ENCODE assay signal across 8 cellular contexts in the genomic region with DNA sequence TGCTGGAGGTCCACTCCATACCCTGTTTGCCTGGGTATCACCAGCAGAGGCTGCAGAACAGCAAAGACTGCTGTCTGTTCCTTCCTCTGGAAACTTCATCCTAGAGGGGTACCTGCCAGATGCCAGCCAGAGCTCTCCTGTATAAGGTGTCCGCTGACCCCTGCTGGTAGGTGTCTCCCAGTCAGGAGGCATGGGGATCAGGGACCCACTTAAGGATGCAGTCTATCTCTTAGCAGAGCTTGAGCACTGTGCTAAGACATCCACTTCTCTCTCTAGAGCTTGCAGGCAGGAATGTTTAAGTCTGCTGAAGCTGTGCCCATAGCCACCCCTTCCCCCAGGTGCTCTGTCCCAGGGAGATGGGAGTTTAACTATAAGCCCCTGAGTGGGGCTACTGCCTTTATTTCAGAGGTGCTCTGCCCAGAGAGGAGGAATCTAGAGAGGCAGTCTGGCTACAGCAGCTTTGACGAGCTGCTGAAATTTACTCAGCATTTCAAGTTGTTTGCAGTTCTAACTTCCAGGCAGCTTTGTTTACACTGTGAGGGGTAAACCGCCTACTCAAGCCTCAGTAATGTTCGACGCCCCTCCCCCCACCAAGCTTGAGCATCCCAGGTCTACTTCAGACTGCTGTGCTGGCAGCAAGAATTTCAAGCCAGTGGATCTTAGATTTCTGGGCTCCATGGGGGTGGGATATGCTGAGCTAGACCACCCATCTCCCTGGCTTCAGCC.
DNase-seq lines count a peak whose midpoint lies in the region; ATAC-seq, FAIRE-seq and TF ChIP-seq lines count a peak whose summit lies in the region.
"Not testable (repeated sequence)": the region's sequence is repeated elsewhere in the genome, so short reads cannot be mapped to it uniquely, and the experiment has no call there.

No MANE protein-coding gene starts in this region.

- H3K9me3 ChIP-seq in PC-3 (ENCODE audit: low read length); H1 (ENCODE audit: insufficient read depth in 2 of 2, low read depth in 1 of 2, low read length in 1 of 2); hepatocyte (ENCODE audit: low read depth); mucosa of descending colon; upper lobe of right lung: not testable (repeated sequence)

- H3K56ac ChIP-seq in H1 (replicated peaks; ENCODE audit: insufficient read length, low read depth, low read length), result not testable (repeated sequence)

- DNase-seq in GM12864 (ENCODE audit: low read depth), result not testable (repeated sequence)
- peak; percentile 12 for DNase-seq in M059J (ENCODE audit: low read depth)
- peak; percentile 85 for DNase-seq in PC-3
- peak; percentile 52 for DNase-seq in activated CD8-positive, alpha-beta memory T cell treated with anti-CD3 and anti-CD28 coated beads, Interleukin-2, amount 50 U/mL, for 48 hours
- DNase-seq in H1 (ENCODE audit: low read depth in 1 of 2, low spot score in 2 of 2), result peak in 1 of 2 experiments; percentile 67
- peak; percentile 58 for DNase-seq in hepatocyte (ENCODE audit: low spot score)
- DNase-seq in mucosa of descending colon, result peak in 2 of 3 donors; percentile 51 to 60
- DNase-seq in upper lobe of right lung, result peak; percentile 81

- H3K4ac ChIP-seq in H1 (replicated peaks; ENCODE audit: insufficient read length, low read depth, low read length), result not testable (repeated sequence)

- not testable (repeated sequence) for H2BK120ac ChIP-seq in H1 (replicated peaks; ENCODE audit: low read depth, low read length)

- TF ChIP-seq EP300 in H1 (IDR thresholded peaks at IDR 0.05; ENCODE audit: borderline replicate concordance in 1 of 2, low read depth in 2 of 2, low read length in 2 of 2), result not testable (repeated sequence)

- H4K8ac ChIP-seq in H1 (ENCODE audit: extremely low read depth, insufficient read depth, low read length), result not testable (repeated sequence)

- not testable (repeated sequence) for H3K23me2 ChIP-seq in H1 (ENCODE audit: low read depth, low read length)

- H3K14ac ChIP-seq in H1 (ENCODE audit: insufficient read length), result not testable (repeated sequence)

- not testable (repeated sequence) for H3K23ac ChIP-seq in H1 (ENCODE audit: insufficient read length)

- H3K27me3 ChIP-seq in PC-3 (ENCODE audit: low read length); H1 (replicated peaks in 1 of 4; ENCODE audit: control insufficient read depth in 3 of 4, extremely low read depth in 1 of 4, insufficient read depth in 3 of 4, low read length in 3 of 4); hepatocyte; upper lobe of right lung: not testable (repeated sequence)

- not testable (repeated sequence) for H3F3A ChIP-seq in PC-3 (ENCODE audit: low read length, unreplicated experiment)

- H2AFZ ChIP-seq in PC-3 (ENCODE audit: low read length), result peak overlapping the region; percentile 24; the same call in 1 of the 2 replicates
- H2AFZ ChIP-seq in H1 (ENCODE audit: low read length); hepatocyte: not testable (repeated sequence)

- ATAC-seq in PC-3 (peak; percentile 92), upper lobe of right lung (peak; percentile 94)
- not testable (repeated sequence) for ATAC-seq in mucosa of descending colon

- not testable (repeated sequence) for H3K4me3 ChIP-seq in GM12864 (ENCODE audit: low read depth, low read length); PC-3 (ENCODE audit: low read length); H1 (ENCODE audit: extremely low read depth in 1 of 4, insufficient read depth in 2 of 4, low read depth in 3 of 4, low read length in 4 of 4); hepatocyte; mucosa of descending colon; upper lobe of right lung

- not testable (repeated sequence) for H2BK15ac ChIP-seq in H1 (ENCODE audit: low read length)

- not testable (repeated sequence) for H4K91ac ChIP-seq in H1 (replicated peaks; ENCODE audit: insufficient read length, low read length)

- peak overlapping the region; percentile 72 for H3K4me2 ChIP-seq in PC-3 (ENCODE audit: low read length)
- H3K4me2 ChIP-seq in H1 (ENCODE audit: insufficient read depth in 1 of 2, low read depth in 2 of 2, low read length in 2 of 2); hepatocyte: not testable (repeated sequence)

- CTCF ChIA-PET in PC-3 (lab: Charles Lee), result not testable (repeated sequence)
- CTCF ChIA-PET in H1 (lab: Charles Lee; ENCODE audit: partially characterized antibody), result interaction anchor here (0.7 to 1.7 kb wide), 9 partner anchors 13 to 528 kb away, joined by 3 to 6 read pairs (median 3); no protein-coding TSS in a partner anchor

- FAIRE-seq in H1 (lab: Jason Lieb, UNC), result not testable (repeated sequence)

- not testable (repeated sequence) for H2BK12ac ChIP-seq in H1 (ENCODE audit: low read depth, low read length)

- not testable (repeated sequence) for H4K5ac ChIP-seq in H1 (ENCODE audit: insufficient read length, low read depth, low read length)

- H2AK5ac ChIP-seq in H1 (ENCODE audit: low read depth, low read length), result not testable (repeated sequence)

- H3K79me1 ChIP-seq in H1 (ENCODE audit: low read depth, low read length), result not testable (repeated sequence)

- TF ChIP-seq POLR2A in H1 (IDR thresholded peaks at IDR 0.05; ENCODE audit: control extremely low read depth in 1 of 2, low read depth in 2 of 2, low read length in 2 of 2), result not testable (repeated sequence)

- TF ChIP-seq RAD21 in H1 (IDR thresholded peaks at IDR 0.05 in 1 of 2, conservative IDR thresholded peaks at IDR 0.05 in 1 of 2; ENCODE audit: low read depth in 2 of 2, low read length in 2 of 2), result peak; percentile 46 to 55

- POLR2A ChIA-PET in PC-3 (lab: Charles Lee; ENCODE audit: unreplicated experiment), result interaction anchor here (0.6 kb wide), 2 partner anchors 13 to 26 kb away, joined by 3 to 4 read pairs; no protein-coding TSS in a partner anchor
- POLR2A ChIA-PET in H1 (lab: Charles Lee; ENCODE audit: partially characterized antibody), result not testable (repeated sequence)

- not testable (repeated sequence) for H2BK5ac ChIP-seq in H1 (ENCODE audit: low read depth, low read length)

- not testable (repeated sequence) for H3K27ac ChIP-seq in PC-3 (ENCODE audit: low read length); H1 (ENCODE audit: low read depth, low read length); hepatocyte; upper lobe of right lung

- H3K4me1 ChIP-seq in PC-3 (ENCODE audit: insufficient read depth, low read length), result peaks cover 13% of the 10 kb centered on the region
- H3K4me1 ChIP-seq in H1 (replicated peaks in 1 of 4; ENCODE audit: control insufficient read depth in 3 of 4, insufficient read depth in 4 of 4, low read length in 3 of 4); hepatocyte (ENCODE audit: insufficient read depth); mucosa of descending colon (ENCODE audit: low read depth); upper lobe of right lung: not testable (repeated sequence)

- H3K9me2 ChIP-seq in PC-3 (replicated peaks; ENCODE audit: low read length); hepatocyte (replicated peaks; ENCODE audit: insufficient read depth): not testable (repeated sequence)

- not testable (repeated sequence) for H3K18ac ChIP-seq in H1 (ENCODE audit: extremely low read depth, low read length)

- not testable (repeated sequence) for H3K36me3 ChIP-seq in PC-3 (ENCODE audit: low read depth, low read length); H1 (ENCODE audit: control insufficient read depth in 2 of 4, insufficient read depth in 4 of 4, low read length in 3 of 4); hepatocyte (replicated peaks; ENCODE audit: insufficient read depth, low read depth); mucosa of descending colon (ENCODE audit: low read depth); upper lobe of right lung

- H4K20me1 ChIP-seq in PC-3 (ENCODE audit: low read length); H1 (replicated peaks in 1 of 2; ENCODE audit: control insufficient read depth in 1 of 2, insufficient read depth in 2 of 2, low read length in 2 of 2); hepatocyte (ENCODE audit: insufficient read depth, poor library complexity, severe bottlenecking): not testable (repeated sequence)

- not testable (repeated sequence) for H3K9ac ChIP-seq in PC-3 (ENCODE audit: low read length); H1 (replicated peaks in 1 of 4; ENCODE audit: extremely low read depth in 1 of 4, low read depth in 3 of 4, low read length in 3 of 4)

- not testable (repeated sequence) for BruUV-seq in PC-3 (replicated peaks; lab: Mats Ljungman, UMichigan)

- TF ChIP-seq CTCF in GM12864 (IDR thresholded peaks at IDR 0.05; ENCODE audit: low read depth, low read length, missing control alignments) (peak; percentile 16), PC-3 (conservative IDR thresholded peaks at IDR 0.05; ENCODE audit: low read depth, low read length) (peak; percentile 45; the same call in 1 of the 2 replicates), H1 (IDR thresholded peaks at IDR 0.05; ENCODE audit: control extremely low read depth in 1 of 3, insufficient read depth in 1 of 3, low read depth in 1 of 3, low read length in 3 of 3) (peak; percentile 21 to 35 (median 33); a peak in 3 of 4 replicates), hepatocyte (IDR thresholded peaks at IDR 0.05; ENCODE audit: poor library complexity) (peak; percentile 30), upper lobe of right lung (IDR thresholded peaks at IDR 0.05) (peak; percentile 17)
- TF ChIP-seq CTCF in mucosa of descending colon (IDR thresholded peaks at IDR 0.05), result not testable (repeated sequence)

- not testable (repeated sequence) for H2BK20ac ChIP-seq in H1 (ENCODE audit: low read length)

- WGBS in H1 (ENCODE audit: extremely low coverage in 1 of 2, insufficient coverage in 1 of 2, insufficient read length in 1 of 2, insufficient replicate concordance in 2 of 2, low coverage in 1 of 2, low lambda C conversion rate in 2 of 2, missing lambda C conversion rate in 1 of 2), 2 experiments, result 77% methylated on average over 5 of the region's 5 CpGs; no CpG with 5 or more reads in 1 of the 2 experiments
- 40% methylated on average over 5 of the region's 5 CpGs for WGBS in hepatocyte (ENCODE audit: low lambda C conversion rate, missing lambda C conversion rate)

- H3K79me2 ChIP-seq in PC-3 (ENCODE audit: low read length); H1 (ENCODE audit: control insufficient read depth in 1 of 2, insufficient read depth in 2 of 2, low read length in 2 of 2); hepatocyte: not testable (repeated sequence)

- intact Hi-C loops in PC-3 (cut with micrococcal nuclease); mucosa of descending colon (cut with DNase I, micrococcal nuclease); upper lobe of right lung (cut with DNase I): not testable (repeated sequence)
